Comparison of ENCODE assay signal across 15 cellular contexts in the genomic region with DNA sequence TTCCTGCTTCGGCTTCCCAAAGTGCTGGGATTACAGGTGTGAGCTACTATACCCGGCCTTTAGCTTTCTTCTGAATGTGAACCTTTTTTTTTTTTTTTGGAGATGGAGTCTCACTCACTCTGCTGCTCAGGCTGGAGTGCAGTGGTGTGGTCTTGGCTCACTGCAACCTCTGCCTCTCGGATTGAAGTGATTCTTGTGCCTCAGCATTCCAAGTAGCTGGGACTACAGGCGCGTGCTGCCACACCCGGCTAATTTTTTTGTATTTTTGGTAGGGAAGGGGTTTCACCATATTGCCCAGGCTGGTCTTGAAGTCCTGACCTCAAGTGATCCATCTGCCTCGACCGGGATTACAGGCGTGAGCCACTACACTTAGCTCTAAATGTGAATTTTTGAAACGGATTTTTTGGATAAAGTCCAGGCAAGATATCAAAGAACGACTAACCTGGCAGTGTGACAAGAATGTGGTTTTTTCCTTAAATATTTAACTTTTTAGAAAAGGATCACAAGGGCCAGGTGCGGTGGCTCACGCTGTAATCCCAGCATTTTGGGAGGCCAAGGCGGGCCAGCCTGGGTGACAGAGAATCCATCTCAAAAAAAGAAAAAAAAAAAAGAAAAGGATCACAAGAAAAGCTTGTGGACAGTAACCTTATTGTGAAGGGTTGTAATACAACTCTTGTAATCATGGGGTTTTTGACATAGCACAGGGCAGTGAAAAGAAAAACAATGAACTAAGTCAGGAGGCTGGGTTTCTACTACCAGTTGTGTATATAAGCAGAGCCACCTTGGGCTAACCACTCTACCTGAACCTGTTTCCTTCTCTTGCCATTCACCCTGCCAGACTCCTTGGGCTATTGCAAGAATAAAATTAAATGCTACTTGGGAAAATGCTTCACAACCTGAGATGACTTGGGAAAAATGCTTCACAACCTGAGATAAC. TPM values are rescaled to one million over a fixed set of nuclear protein-coding genes. Genes with fewer than 3 reads are reported as not detected.
DNase-seq lines count a peak whose midpoint lies in the region; ATAC-seq, FAIRE-seq and TF ChIP-seq lines count a peak whose summit lies in the region.
"Had no signal": no experiment of that assay in that cellular context is flagged by ENCODE, and none has a peak within 500 bp of the region (broad histone marks: within the 10 kb centered on the region; RNA-seq: fewer than 3 reads in every experiment).

No MANE protein-coding gene starts in this region.

- H4K91ac ChIP-seq in mesenchymal stem cell (ENCODE audit: low read length), result no peak overlapping the region

- no peaks in the 10 kb centered on the region for H3K27me3 ChIP-seq in HepG2 (ENCODE audit: control insufficient read depth in 1 of 2, insufficient read depth in 2 of 2, low read length in 2 of 2)
- H3K27me3 ChIP-seq in right lobe of liver, result no peaks in the 10 kb centered on the region
- no peaks in the 10 kb centered on the region for H3K27me3 ChIP-seq in lower lobe of right lung (ENCODE audit: low read depth)
- no peaks in the 10 kb centered on the region for H3K27me3 ChIP-seq in mesenchymal stem cell (ENCODE audit: control insufficient read depth in 1 of 2, insufficient read depth in 1 of 2, low read length in 2 of 2)

- H3K4ac ChIP-seq in mesenchymal stem cell (ENCODE audit: low read depth in 1 of 2, low read length in 2 of 2), result no peak overlapping the region

- H3K14ac ChIP-seq in mesenchymal stem cell (ENCODE audit: low read length in 2 of 2), result no peak overlapping the region

- no peak for TF ChIP-seq RAD21 in HepG2 (CRISPR knock-in tag; IDR thresholded peaks at IDR 0.05)

- TF ChIP-seq CTCF in HepG2 (CRISPR knock-in tag; IDR thresholded peaks at IDR 0.05) (no peak), right lobe of liver (IDR thresholded peaks at IDR 0.05) (no peak), fibroblast of pulmonary artery (IDR thresholded peaks at IDR 0.05; ENCODE audit: low read length, missing control alignments) (no peak), lower lobe of right lung (IDR thresholded peaks at IDR 0.05) (no peak), type B pancreatic cell (conservative IDR thresholded peaks at IDR 0.05) (no peak)

- no peak overlapping the region for H2BK5ac ChIP-seq in mesenchymal stem cell (ENCODE audit: low read depth, low read length, poor library complexity, severe bottlenecking)

- in situ Hi-C loops in HepG2 (cut with HindIII; ENCODE audit: extremely low pct_ligation_motif_present, low pct_unique_long_range_greater_than_20kb), result no loop called here

- no peaks in the 10 kb centered on the region for H3K9me3 ChIP-seq in HepG2 (ENCODE audit: low read length)
- H3K9me3 ChIP-seq in right lobe of liver, result no peaks in the 10 kb centered on the region
- H3K9me3 ChIP-seq in lower lobe of right lung, result no peaks in the 10 kb centered on the region
- H3K9me3 ChIP-seq in mesenchymal stem cell (ENCODE audit: control insufficient read depth, low read length), result no peaks in the 10 kb centered on the region
- H3K9me3 ChIP-seq: Caco-2, HAP-1 had no signal

- DNase-seq in HepG2 (ENCODE audit: low spot score) (peak; percentile 65), right lobe of liver (no peak), fibroblast of pulmonary artery (ENCODE audit: low read depth) (peak; percentile 33), lower lobe of right lung (no peak), type B pancreatic cell (ENCODE audit: extremely low spot score, unreplicated experiment) (peak; percentile 16), HEK293T (ENCODE audit: extremely low spot score) (no peak), mesenchymal stem cell (no peak)
- no peak for DNase-seq in stimulated activated naive CD4-positive, alpha-beta T cell treated with Interleukin-2 at 50 U/mL for 16 hours (lab: John Stamatoyannopoulos, UW)
- DNase-seq: Caco-2, NCI-H1048, NCI-H446 treated with DMSO at 0.1 percent for 48 hours, NCI-H774 had no signal

- no peak overlapping the region for H3K23ac ChIP-seq in mesenchymal stem cell (ENCODE audit: low read length in 2 of 2)

- H4K20me1 ChIP-seq in HepG2 (ENCODE audit: insufficient read depth, low read length), result no peaks in the 10 kb centered on the region

- peaks cover 2% of the 10 kb centered on the region for H3K79me2 ChIP-seq in HepG2 (ENCODE audit: insufficient read depth, low read length)

- no peaks in the 10 kb centered on the region for H3K4me1 Mint-ChIP-seq in type B pancreatic cell (ENCODE audit: unreplicated experiment)
- H3K4me1 Mint-ChIP-seq: CD14-positive monocyte had no signal

- H2AK5ac ChIP-seq in mesenchymal stem cell (ENCODE audit: low read length, severe bottlenecking), result no peak overlapping the region

- peak overlapping the region; percentile 42 for H3K27ac ChIP-seq in HepG2 (ENCODE audit: extremely low read length, insufficient read depth, low read length)
- H3K27ac ChIP-seq in right lobe of liver, result no peak overlapping the region
- H3K27ac ChIP-seq in lower lobe of right lung, result no peak overlapping the region
- no peak overlapping the region for H3K27ac ChIP-seq in mesenchymal stem cell (ENCODE audit: low read length, poor library complexity, severe bottlenecking)

- no peak overlapping the region for H2BK120ac ChIP-seq in mesenchymal stem cell (ENCODE audit: low read depth, low read length)

- H3K36me3 ChIP-seq in HepG2 (replicated peaks in 1 of 2; ENCODE audit: control insufficient read depth in 1 of 2, insufficient read depth in 2 of 2, low read length in 2 of 2) (no peaks in the 10 kb centered on the region; a peak in 1 of 5 replicates), right lobe of liver (no peaks in the 10 kb centered on the region), lower lobe of right lung (no peaks in the 10 kb centered on the region), mesenchymal stem cell (ENCODE audit: control insufficient read depth in 1 of 2, insufficient read depth in 2 of 2, low read depth in 1 of 2, low read length in 2 of 2) (no peaks in the 10 kb centered on the region)

- no peak overlapping the region for H2BK15ac ChIP-seq in mesenchymal stem cell (ENCODE audit: low read depth, poor library complexity, severe bottlenecking)

- BruUV-seq in HepG2 (replicated peaks; lab: Mats Ljungman, UMichigan), result no TSS peak

- no peaks in the 10 kb centered on the region for H3K27me3 Mint-ChIP-seq in type B pancreatic cell

- TF ChIP-seq POLR2A in HepG2 (IDR thresholded peaks at IDR 0.05; ENCODE audit: insufficient read depth in 1 of 2, low read depth in 2 of 2, low read length in 2 of 2) (no peak), right lobe of liver (IDR thresholded peaks at IDR 0.05) (no peak)

- TF ChIP-seq EP300 in HepG2 (IDR thresholded peaks at IDR 0.05; ENCODE audit: low read depth in 2 of 2, low read length in 2 of 2) (no peak), HepG2 (CRISPR knock-in tag; IDR thresholded peaks at IDR 0.05; ENCODE audit: borderline replicate concordance) (no peak)

- H3K4me1 ChIP-seq in HepG2 (ENCODE audit: insufficient read depth, low read length), result peaks cover 68% of the 10 kb centered on the region
- peaks cover 0 to 6% (median 0%) of the 10 kb centered on the region in 4 donors for H3K4me1 ChIP-seq in right lobe of liver
- H3K4me1 ChIP-seq in lower lobe of right lung, result no peaks in the 10 kb centered on the region
- H3K4me1 ChIP-seq in mesenchymal stem cell (ENCODE audit: control insufficient read depth, insufficient read depth, low read depth, low read length), result peaks cover 3% of the 10 kb centered on the region

- POLR2A ChIA-PET in HepG2 (lab: Yijun Ruan, JAX), result interaction anchor here (0.8 to 1.4 kb wide), 3 partner anchors 50 to 121 kb away, joined by 3 read pairs; partner anchors contain the start of genes RPL27 and TMEM106A
- POLR2A ChIA-PET in HEK293T (lab: Yijun Ruan, JAX), result interaction anchor here (0.9 kb wide), 1 partner anchor 94 kb away, joined by 3 read pairs; no protein-coding TSS in a partner anchor

- H3K4me2 ChIP-seq in HepG2 (ENCODE audit: low read depth, low read length), result peak overlapping the region; percentile 31
- H3K4me2 ChIP-seq in mesenchymal stem cell (ENCODE audit: low read length, poor library complexity, severe bottlenecking), result no peak overlapping the region

- H3K18ac ChIP-seq in mesenchymal stem cell (ENCODE audit: low read depth in 1 of 2, low read length in 2 of 2), result no peak overlapping the region

- FAIRE-seq in HepG2 (lab: Jason Lieb, UNC), result no peak
- FAIRE-seq: GM12891 had no signal

- no peak overlapping the region for H2AFZ ChIP-seq in HepG2 (ENCODE audit: low read length)
- no peak overlapping the region for H2AFZ ChIP-seq in mesenchymal stem cell (ENCODE audit: low read depth, low read length)

- H4K8ac ChIP-seq in mesenchymal stem cell (ENCODE audit: low read length), result no peak overlapping the region

- H3K9ac ChIP-seq in HepG2 (ENCODE audit: insufficient read depth, low read depth, low read length) (no peak overlapping the region), mesenchymal stem cell (ENCODE audit: low read length) (no peak overlapping the region)

- ATAC-seq in HepG2, result peak; percentile 68
- ATAC-seq in right lobe of liver, result no peak
- ATAC-seq in lower lobe of right lung, result peak; percentile 52 to 54

- peaks cover 3% of the 10 kb centered on the region for H3K36me3 Mint-ChIP-seq in type B pancreatic cell

- CTCF ChIA-PET in HepG2 (lab: Yijun Ruan, JAX; ENCODE audit: low intra/inter-chr PET ratio, low total read pairs), result no interaction called here
- CTCF ChIA-PET in HEK293T (lab: Yijun Ruan, JAX), result no interaction called here

- H3K9me3 Mint-ChIP-seq in type B pancreatic cell, result no peaks in the 10 kb centered on the region
- H3K9me3 Mint-ChIP-seq: CD14-positive monocyte had no signal

- H3K4me3 ChIP-seq in HepG2 (replicated peaks in 1 of 3; ENCODE audit: insufficient read depth in 1 of 3, low read depth in 2 of 3, low read length in 3 of 3) (no peak overlapping the region), right lobe of liver (no peak overlapping the region), fibroblast of pulmonary artery (replicated peaks; ENCODE audit: low read depth, low read length) (no peak overlapping the region), lower lobe of right lung (no peak overlapping the region), mesenchymal stem cell (ENCODE audit: insufficient read depth in 1 of 2, low read depth in 1 of 2, low read length in 2 of 2) (no peak overlapping the region)
- H3K4me3 ChIP-seq: HAP-1 had no signal

- 45% methylated on average over 14 of the region's 14 CpGs for WGBS in HepG2 (ENCODE audit: low lambda C conversion rate)
- WGBS in right lobe of liver (ENCODE audit: insufficient coverage, low coverage, low lambda C conversion rate, missing lambda C conversion rate), result 40% methylated on average over 10 of the region's 14 CpGs
- 95% methylated on average over 14 of the region's 14 CpGs for WGBS in mesenchymal stem cell

- H3K27ac Mint-ChIP-seq in type B pancreatic cell, result no peak overlapping the region
- H3K27ac Mint-ChIP-seq: CD14-positive monocyte had no signal

- no peak overlapping the region for H2BK12ac ChIP-seq in mesenchymal stem cell (ENCODE audit: low read length in 2 of 2)

- H3K4me3 Mint-ChIP-seq in type B pancreatic cell, result no peak overlapping the region
- H3K4me3 Mint-ChIP-seq: CD14-positive monocyte had no signal

- H3K79me1 ChIP-seq in mesenchymal stem cell (replicated peaks; ENCODE audit: low read length, poor library complexity, severe bottlenecking), result no peaks in the 10 kb centered on the region

- intact Hi-C loops in HepG2 (cut with micrococcal nuclease; ENCODE audit: unreplicated experiment) (loop anchor here (2.0 to 10.0 kb wide), 2 partner anchors 54 to 94 kb away; partner anchors contain the start of gene RND2), right lobe of liver (cut with DNase I) (no loop called here), lower lobe of right lung (cut with DNase I) (no loop called here)

RNA-seq across cellular contexts. Expression of gene BRCA1, which starts 6.2 kb away (rescaled TPM):
- total RNA-seq in HepG2 (2016; rRNA removed; fragmentation: Illumina TruSeq; extraction: Trizol) (37.5 and 56.0 TPM in 2 replicates), right lobe of liver (1 to 10 TPM; 3.1 to 6.7 (median 3.9) TPM), lower lobe of right lung (7.4 TPM), type B pancreatic cell (ENCODE audit: low replicate concordance) (19.4 and 38.9 TPM in 2 replicates)
- 16.6 and 20.8 TPM in 2 replicates for total RNA-seq in HepG2 (2016; cell fraction: cytosol; rRNA removed; fragmentation: Illumina TruSeq; extraction: Trizol; ENCODE audit: low read depth)
- total RNA-seq in HepG2 (2016; cell fraction: insoluble cytoplasmic fraction; rRNA removed; fragmentation: Illumina TruSeq; extraction: Trizol), result 33.8 and 58.4 TPM in 2 replicates
- total RNA-seq in HepG2 (2016; cell fraction: membrane; rRNA removed; fragmentation: Illumina TruSeq; extraction: Trizol), result 19.3 and 20.3 TPM in 2 replicates
- total RNA-seq in HepG2 (2016; cell fraction: nucleus; rRNA removed; fragmentation: Illumina TruSeq; extraction: Trizol), result 37.0 and 37.3 TPM in 2 replicates
- polyA plus RNA-seq in HepG2 (2011; rRNA removed), result 11.7 and 13.3 TPM in 2 replicates
- polyA plus RNA-seq in HepG2 (2011; cell fraction: cytosol; rRNA removed), result 6.1 and 11.1 TPM in 2 replicates
- 9.8 and 16.5 TPM in 2 replicates for polyA plus RNA-seq in HepG2 (2011; cell fraction: nucleus; rRNA removed)
- 5.2 and 10.0 TPM in 2 replicates for polyA plus RNA-seq in HepG2 (2012)
- 1.1 TPM in 2 replicates for polyA plus RNA-seq in HepG2 (2016; cell fraction: cytosol; fragmentation: Illumina TruSeq; extraction: Trizol; ENCODE audit: low read depth)
- 25.6 and 29.6 TPM in 2 replicates for polyA plus RNA-seq in HepG2 (2016; cell fraction: insoluble cytoplasmic fraction; fragmentation: Illumina TruSeq; extraction: Trizol; ENCODE audit: low read depth)
- polyA plus RNA-seq in HepG2 (2016; cell fraction: membrane; fragmentation: Illumina TruSeq; extraction: Trizol; ENCODE audit: low read depth), result 3.8 and 3.9 TPM in 2 replicates
- polyA plus RNA-seq in HepG2 (2016; cell fraction: nucleus; fragmentation: Illumina TruSeq; extraction: Trizol; ENCODE audit: insufficient read depth, low read depth), result 39.1 and 42.0 TPM in 2 replicates
- polyA minus RNA-seq in HepG2 (2011; rRNA and poly(A)+ RNA removed; ENCODE audit: low replicate concordance), result 45.8 and 194 TPM in 2 replicates
- 13.8 and 15.9 TPM in 2 replicates for polyA minus RNA-seq in HepG2 (2011; cell fraction: cytosol; rRNA and poly(A)+ RNA removed)
- 29.7 and 36.7 TPM in 2 replicates for polyA minus RNA-seq in HepG2 (2011; cell fraction: nucleus; rRNA and poly(A)+ RNA removed)
- polyA plus RNA-seq in mesenchymal stem cell (2013, experiment 1 of 2), result 2.7 TPM
- polyA plus RNA-seq in mesenchymal stem cell (2013, experiment 2 of 2), result 2.3 TPM

RNA-seq across cellular contexts. Expression of gene NBR1, which starts 52.1 kb away (rescaled TPM):
- total RNA-seq in HepG2 (2016; rRNA removed; fragmentation: Illumina TruSeq; extraction: Trizol) (51.7 and 79.0 TPM in 2 replicates), right lobe of liver (10 to 100 TPM; 34.7 to 71.0 (median 49.2) TPM), lower lobe of right lung (93.3 TPM), type B pancreatic cell (ENCODE audit: low replicate concordance) (60.8 and 65.9 TPM in 2 replicates)
- 9.9 and 10.8 TPM in 2 replicates for total RNA-seq in HepG2 (2016; cell fraction: cytosol; rRNA removed; fragmentation: Illumina TruSeq; extraction: Trizol; ENCODE audit: low read depth)
- 50.3 and 77.3 TPM in 2 replicates for total RNA-seq in HepG2 (2016; cell fraction: insoluble cytoplasmic fraction; rRNA removed; fragmentation: Illumina TruSeq; extraction: Trizol)
- 20.1 and 22.1 TPM in 2 replicates for total RNA-seq in HepG2 (2016; cell fraction: membrane; rRNA removed; fragmentation: Illumina TruSeq; extraction: Trizol)
- 35.7 and 36.9 TPM in 2 replicates for total RNA-seq in HepG2 (2016; cell fraction: nucleus; rRNA removed; fragmentation: Illumina TruSeq; extraction: Trizol)
- polyA plus RNA-seq in HepG2 (2011; rRNA removed), result 102 and 121 TPM in 2 replicates
- polyA plus RNA-seq in HepG2 (2011; cell fraction: cytosol; rRNA removed), result 87.1 and 91.6 TPM in 2 replicates
- polyA plus RNA-seq in HepG2 (2011; cell fraction: nucleus; rRNA removed), result 53.9 and 55.2 TPM in 2 replicates
- 78.0 and 105 TPM in 2 replicates for polyA plus RNA-seq in HepG2 (2012)
- polyA plus RNA-seq in HepG2 (2016; cell fraction: cytosol; fragmentation: Illumina TruSeq; extraction: Trizol; ENCODE audit: low read depth), result 5.5 and 5.9 TPM in 2 replicates
- 70.0 and 71.8 TPM in 2 replicates for polyA plus RNA-seq in HepG2 (2016; cell fraction: insoluble cytoplasmic fraction; fragmentation: Illumina TruSeq; extraction: Trizol; ENCODE audit: low read depth)
- 8.4 and 9.8 TPM in 2 replicates for polyA plus RNA-seq in HepG2 (2016; cell fraction: membrane; fragmentation: Illumina TruSeq; extraction: Trizol; ENCODE audit: low read depth)
- 40.5 and 50.3 TPM in 2 replicates for polyA plus RNA-seq in HepG2 (2016; cell fraction: nucleus; fragmentation: Illumina TruSeq; extraction: Trizol; ENCODE audit: insufficient read depth, low read depth)
- 94.6 and 191 TPM in 2 replicates for polyA minus RNA-seq in HepG2 (2011; rRNA and poly(A)+ RNA removed; ENCODE audit: low replicate concordance)
- polyA minus RNA-seq in HepG2 (2011; cell fraction: cytosol; rRNA and poly(A)+ RNA removed), result 125 and 130 TPM in 2 replicates
- polyA minus RNA-seq in HepG2 (2011; cell fraction: nucleus; rRNA and poly(A)+ RNA removed), result 95.0 and 120 TPM in 2 replicates
- polyA plus RNA-seq in mesenchymal stem cell (2013, experiment 1 of 2), result 33.5 TPM
- polyA plus RNA-seq in mesenchymal stem cell (2013, experiment 2 of 2), result 33.0 TPM

Comparison
In these comparisons a context has a peak if more than half of its experiments do, and no peak if none do; other contexts are left out.
1. ATAC-seq: peak in HepG2 (single experiment) and lower lobe of right lung (2 of 2); none in right lobe of liver (0 of 4).
2. DNase-seq: peak in HepG2 (single experiment), fibroblast of pulmonary artery (single experiment) and type B pancreatic cell (single experiment); none in right lobe of liver (0 of 3), lower lobe of right lung (single experiment), HEK293T (single experiment), mesenchymal stem cell (single experiment) and stimulated activated naive CD4-positive, alpha-beta T cell treated with Interleukin-2 at 50 U/mL for 16 hours (single experiment).